In genomic region chr2:99467390-99467789, GRCh38 we compare ENCODE assay signal across 15 cellular contexts. TPM values are rescaled to one million over a fixed set of nuclear protein-coding genes. Genes with fewer than 3 reads are reported as not detected.
DNase-seq lines count a peak whose midpoint lies in the region; ATAC-seq and TF ChIP-seq lines count a peak whose summit lies in the region.
"Had no signal": no experiment of that assay in that cellular context is flagged by ENCODE, and none has a peak within 500 bp of the region (broad histone marks: within the 10 kb centered on the region; RNA-seq: fewer than 3 reads in every experiment).

No MANE protein-coding gene starts in this region.

- TF ChIP-seq CTCF in right atrium auricular region (IDR thresholded peaks at IDR 0.05) (no peak), right lobe of liver (IDR thresholded peaks at IDR 0.05) (no peak), uterus (IDR thresholded peaks at IDR 0.05) (no peak), transverse colon (IDR thresholded peaks at IDR 0.05) (no peak)

- TF ChIP-seq POLR2A in right lobe of liver (IDR thresholded peaks at IDR 0.05) (no peak), uterus (IDR thresholded peaks at IDR 0.05) (no peak), transverse colon (IDR thresholded peaks at IDR 0.05) (no peak)

- H3K9me3 ChIP-seq in right atrium auricular region: no peaks in the 10 kb centered on the region
- no peaks in the 10 kb centered on the region for H3K9me3 ChIP-seq in right lobe of liver
- H3K9me3 ChIP-seq in uterus: no peaks in the 10 kb centered on the region
- H3K9me3 ChIP-seq in transverse colon: no peaks in the 10 kb centered on the region

- H3K4me3 ChIP-seq in right atrium auricular region: no peak overlapping the region
- H3K4me3 ChIP-seq in right lobe of liver: no peak overlapping the region
- no peak overlapping the region for H3K4me3 ChIP-seq in uterus
- no peak overlapping the region for H3K4me3 ChIP-seq in transverse colon
- H3K4me3 ChIP-seq: BLaER1 had no signal

- in situ Hi-C loops in transverse colon (cut with MboI; ENCODE audit: low pct_ligation_motif_present in 1 of 4, low pct_unique_long_range_greater_than_20kb in 1 of 4, low sequenced_read_pairs in 3 of 4): no loop called here

- WGBS in right lobe of liver (ENCODE audit: insufficient coverage, low coverage, low lambda C conversion rate, missing lambda C conversion rate): 87% methylated on average over 3 of the region's 3 CpGs
- 99 to 100% methylated on average over 3 of the region's 3 CpGs for WGBS in transverse colon (ENCODE audit: low coverage in 1 of 2), 2 donors

- DNase-seq in activated naive CD8-positive, alpha-beta T cell treated with anti-CD3 and anti-CD28 coated beads, Interleukin-2, amount 50 U/mL, for 24 hours: no peak
- no peak for DNase-seq in right atrium auricular region (ENCODE audit: low spot score)
- DNase-seq in left ventricle myocardium superior: no peak
- no peak for DNase-seq in right lobe of liver
- no peak for DNase-seq in uterus
- DNase-seq in 8988T: no peak
- no peak for DNase-seq in transverse colon
- DNase-seq: CD8-positive, alpha-beta memory T cell; DMS53; GF-D8; HCEC 1CT; HFFc6 had no signal

- TF ChIP-seq EP300 in transverse colon (IDR thresholded peaks at IDR 0.05; ENCODE audit: low read depth): no peak

- no peaks in the 10 kb centered on the region for H3K36me3 ChIP-seq in right atrium auricular region
- H3K36me3 ChIP-seq in right lobe of liver: no peaks in the 10 kb centered on the region
- H3K36me3 ChIP-seq in uterus: no peaks in the 10 kb centered on the region
- H3K36me3 ChIP-seq in transverse colon: peaks cover 0 to 2% (median 0%) of the 10 kb centered on the region in 4 donors

- H3K27ac Mint-ChIP-seq in activated naive CD8-positive, alpha-beta T cell: peak overlapping the region; percentile 50
- no peak overlapping the region for H3K27ac Mint-ChIP-seq in activated naive CD8-positive, alpha-beta T cell treated with anti-CD3 and anti-CD28 coated beads, Interleukin-2, amount 50 U/mL, for 24 hours
- H3K27ac Mint-ChIP-seq: HFFc6 had no signal

- H3K4me1 Mint-ChIP-seq in activated naive CD8-positive, alpha-beta T cell (ENCODE audit: low read depth): peaks cover 37% of the 10 kb centered on the region
- H3K4me1 Mint-ChIP-seq in activated naive CD8-positive, alpha-beta T cell treated with anti-CD3 and anti-CD28 coated beads, Interleukin-2, amount 50 U/mL, for 24 hours: peaks cover 29% of the 10 kb centered on the region

- no peak overlapping the region for H3K4me3 Mint-ChIP-seq in activated naive CD8-positive, alpha-beta T cell
- H3K4me3 Mint-ChIP-seq in activated naive CD8-positive, alpha-beta T cell treated with anti-CD3 and anti-CD28 coated beads, Interleukin-2, amount 50 U/mL, for 24 hours: no peak overlapping the region
- H3K4me3 Mint-ChIP-seq: CD8-positive, alpha-beta memory T cell; HFFc6 had no signal

- H3K27me3 ChIP-seq in right atrium auricular region (no peaks in the 10 kb centered on the region), right lobe of liver (no peaks in the 10 kb centered on the region), uterus (no peaks in the 10 kb centered on the region), transverse colon (no peaks in the 10 kb centered on the region)
- H3K27me3 ChIP-seq: BLaER1 had no signal

- H3K27ac ChIP-seq in right atrium auricular region (peak overlapping the region; percentile 59 to 64), right lobe of liver (peak overlapping the region in 1 of 3 donors; percentile 24), uterus (peak overlapping the region; percentile 31 to 34), transverse colon (no peak overlapping the region)
- H3K27ac ChIP-seq: 22Rv1, BLaER1 had no signal

- intact Hi-C loops in left ventricle myocardium superior (cut with micrococcal nuclease) (no loop called here), right lobe of liver (cut with DNase I) (no loop called here), uterus (cut with DNase I; ENCODE audit: low total_unique reads) (no loop called here), transverse colon (cut with DNase I; ENCODE audit: low total_unique reads) (no loop called here)

- H3K9me3 Mint-ChIP-seq in activated naive CD8-positive, alpha-beta T cell (ENCODE audit: low read depth): no peaks in the 10 kb centered on the region
- peaks cover 7% of the 10 kb centered on the region for H3K9me3 Mint-ChIP-seq in activated naive CD8-positive, alpha-beta T cell treated with anti-CD3 and anti-CD28 coated beads, Interleukin-2, amount 50 U/mL, for 24 hours
- H3K9me3 Mint-ChIP-seq: CD8-positive, alpha-beta memory T cell; HFFc6 had no signal

- peaks cover 12% of the 10 kb centered on the region for H3K36me3 Mint-ChIP-seq in activated naive CD8-positive, alpha-beta T cell
- H3K36me3 Mint-ChIP-seq in activated naive CD8-positive, alpha-beta T cell treated with anti-CD3 and anti-CD28 coated beads, Interleukin-2, amount 50 U/mL, for 24 hours (ENCODE audit: low read depth): peaks cover 11% of the 10 kb centered on the region

- ATAC-seq in activated naive CD8-positive, alpha-beta T cell treated with anti-CD3 and anti-CD28 coated beads, Interleukin-2, amount 50 U/mL, for 24 hours: no peak
- ATAC-seq in left ventricle myocardium superior (no peak), right lobe of liver (peak in 3 of 4 donors; percentile 50 to 58 (median 50))

- no peaks in the 10 kb centered on the region for H3K27me3 Mint-ChIP-seq in activated naive CD8-positive, alpha-beta T cell
- H3K27me3 Mint-ChIP-seq in activated naive CD8-positive, alpha-beta T cell treated with anti-CD3 and anti-CD28 coated beads, Interleukin-2, amount 50 U/mL, for 24 hours: no peaks in the 10 kb centered on the region
- H3K27me3 Mint-ChIP-seq: CD8-positive, alpha-beta memory T cell had no signal

- H3K4me1 ChIP-seq in right atrium auricular region (peaks cover 0 to 52% of the 10 kb centered on the region in 2 donors), right lobe of liver (peaks cover 0 to 19% (median 2%) of the 10 kb centered on the region in 4 donors), uterus (no peaks in the 10 kb centered on the region), transverse colon (peaks cover 0 to 11% (median 7%) of the 10 kb centered on the region in 4 donors)
- H3K4me1 ChIP-seq: BLaER1 had no signal

RNA-seq across cellular contexts. Expression of gene REV1, which starts 22.4 kb away (rescaled TPM):
- total RNA-seq in right atrium auricular region (10 to 100 TPM; 22.3 to 26.4 TPM), left ventricle myocardium superior (74.2 TPM), right lobe of liver (10 to 100 TPM; 12.6 to 21.6 (median 13.6) TPM), uterus (100 to 1,000 TPM in 1 of 4 donors, 10 to 100 TPM in 3; 20.7 to 132 (median 65.4) TPM), transverse colon (100 to 1,000 TPM in 2 of 4 donors, 10 to 100 TPM in 2; 23.2 to 199 (median 73.5) TPM)

Comparison
In these comparisons a context has a peak if more than half of its experiments do, and no peak if none do; other contexts are left out.
1. ATAC-seq: peak in right lobe of liver (3 of 4); none in activated naive CD8-positive, alpha-beta T cell treated with anti-CD3 and anti-CD28 coated beads, Interleukin-2, amount 50 U/mL, for 24 hours (single experiment) and left ventricle myocardium superior (single experiment).
2. H3K27ac ChIP-seq: peak in right atrium auricular region (2 of 2) and uterus (2 of 2); none in transverse colon (0 of 4).